ENCODE assay signal across 1 cellular context in genomic region chr10:27099448-27099847, GRCh38.
TF ChIP-seq lines count a peak whose summit lies in the region.

No MANE protein-coding gene starts in this region.

TF ChIP-seq in K562, 482 proteins besides CTCF, POLR2A, EP300 and RAD21:
- TF ChIP-seq ZNF644 (tag; IDR thresholded peaks at IDR 0.05; ENCODE audit: low read depth) (0 out of 2 replicates have a peak, but pooled peaks have one; percentile 23), SAFB (IDR thresholded peaks at IDR 0.05; ENCODE audit: borderline replicate concordance, low read depth, low read length) (no peak), ZNF121 (CRISPR knock-in tag; conservative IDR thresholded peaks at IDR 0.05) (peak; percentile 72)
- TF ChIP-seq, protein P1, sequence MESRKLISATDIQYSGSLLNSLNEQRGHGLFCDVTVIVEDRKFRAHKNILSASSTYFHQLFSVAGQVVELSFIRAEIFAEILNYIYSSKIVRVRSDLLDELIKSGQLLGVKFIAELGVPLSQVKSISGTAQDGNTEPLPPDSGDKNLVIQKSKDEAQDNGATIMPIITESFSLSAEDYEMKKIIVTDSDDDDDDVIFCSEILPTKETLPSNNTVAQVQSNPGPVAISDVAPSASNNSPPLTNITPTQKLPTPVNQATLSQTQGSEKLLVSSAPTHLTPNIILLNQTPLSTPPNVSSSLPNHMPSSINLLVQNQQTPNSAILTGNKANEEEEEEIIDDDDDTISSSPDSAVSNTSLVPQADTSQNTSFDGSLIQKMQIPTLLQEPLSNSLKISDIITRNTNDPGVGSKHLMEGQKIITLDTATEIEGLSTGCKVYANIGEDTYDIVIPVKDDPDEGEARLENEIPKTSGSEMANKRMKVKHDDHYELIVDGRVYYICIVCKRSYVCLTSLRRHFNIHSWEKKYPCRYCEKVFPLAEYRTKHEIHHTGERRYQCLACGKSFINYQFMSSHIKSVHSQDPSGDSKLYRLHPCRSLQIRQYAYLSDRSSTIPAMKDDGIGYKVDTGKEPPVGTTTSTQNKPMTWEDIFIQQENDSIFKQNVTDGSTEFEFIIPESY (CRISPR knock-in tag; IDR thresholded peaks at IDR 0.05) = peak; percentile 84
